13 cellular contexts compared by ENCODE assay signal in the genomic region with DNA sequence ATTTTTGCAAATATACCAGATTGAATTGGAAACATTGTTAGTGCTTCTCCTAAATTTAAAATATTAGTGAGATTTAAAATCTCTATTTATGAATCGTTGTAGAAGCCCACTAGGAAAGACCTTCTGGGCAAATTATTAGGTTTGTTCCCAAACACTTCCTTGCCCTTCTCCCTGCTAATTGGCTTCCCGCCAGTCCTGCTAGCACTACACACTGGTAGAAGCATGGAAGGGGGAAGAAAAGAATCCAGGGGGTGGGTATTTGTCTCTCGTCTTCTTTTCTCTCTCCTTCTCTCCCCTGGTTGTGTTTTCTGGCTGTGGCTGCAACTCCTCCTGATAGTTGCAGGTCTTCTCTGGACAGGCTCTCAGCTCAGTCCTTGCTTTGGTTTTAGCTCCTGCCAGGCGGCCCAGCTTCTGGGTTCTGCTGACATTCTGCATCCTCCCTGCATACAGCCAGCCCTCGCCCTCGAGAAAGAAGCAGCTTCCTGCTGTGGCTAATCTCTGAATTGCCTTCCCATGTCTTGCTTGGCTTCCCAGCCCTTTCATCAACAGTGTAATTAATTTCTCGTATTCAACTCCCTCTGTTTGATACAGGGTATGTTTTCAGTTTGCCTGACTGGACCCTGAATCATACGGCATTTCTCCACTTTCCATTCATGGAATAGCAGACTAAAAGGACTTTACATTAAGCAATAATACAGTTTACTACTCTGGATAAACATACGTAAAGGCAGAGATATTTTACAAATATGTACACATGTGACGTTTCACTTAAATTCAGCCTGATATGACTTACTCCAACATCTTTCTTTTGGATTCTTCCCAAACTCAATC. TPM values are rescaled to one million over a fixed set of nuclear protein-coding genes. Genes with fewer than 3 reads are reported as not detected.
DNase-seq lines count a peak whose midpoint lies in the region; ATAC-seq and TF ChIP-seq lines count a peak whose summit lies in the region.
"Had no signal": no experiment of that assay in that cellular context is flagged by ENCODE, and none has a peak within 500 bp of the region (broad histone marks: within the 10 kb centered on the region; RNA-seq: fewer than 3 reads in every experiment).

No MANE protein-coding gene starts in this region.

- no peak overlapping the region for H2AFZ ChIP-seq in Karpas-422 (ENCODE audit: low read length)
- H2AFZ ChIP-seq: PC-9 had no signal

- H3K27ac ChIP-seq in right cardiac atrium (ENCODE audit: low read length) (no peak overlapping the region), right atrium auricular region (no peak overlapping the region), VCaP (peak overlapping the region; percentile 37; the same call in 1 of the 2 replicates), Karpas-422 (ENCODE audit: low read length) (no peak overlapping the region)
- H3K27ac ChIP-seq: BLaER1 treated with 17β-estradiol and CSF1 and Interleukin-3, amounts not matched to agents 10 nM and 100 nM; PC-9; prostate gland had no signal

- intact Hi-C loops in right cardiac atrium (cut with DNase I): no loop called here

- no peaks in the 10 kb centered on the region for H3K9me3 ChIP-seq in right cardiac atrium (ENCODE audit: control insufficient read depth, low read length)
- no peaks in the 10 kb centered on the region for H3K9me3 ChIP-seq in right atrium auricular region
- H3K9me3 ChIP-seq in Karpas-422 (ENCODE audit: low read length): no peaks in the 10 kb centered on the region
- H3K9me3 ChIP-seq: BLaER1 treated with 17β-estradiol and CSF1 and Interleukin-3, amounts not matched to agents 10 nM and 100 nM; prostate gland had no signal

- H3K9ac ChIP-seq in Karpas-422 (ENCODE audit: low read length): no peak overlapping the region
- H3K9ac ChIP-seq: BLaER1 treated with 17β-estradiol and CSF1 and Interleukin-3, amounts not matched to agents 10 nM and 100 nM had no signal

- H3K4me3 ChIP-seq in right cardiac atrium (ENCODE audit: low read length) (no peak overlapping the region), right atrium auricular region (no peak overlapping the region), Karpas-422 (ENCODE audit: low read length) (no peak overlapping the region)
- H3K4me3 ChIP-seq: BLaER1 treated with 17β-estradiol and CSF1 and Interleukin-3, amounts not matched to agents 10 nM and 100 nM; PC-9; prostate gland had no signal

- H3K9me2 ChIP-seq in Karpas-422 (replicated peaks; ENCODE audit: insufficient read depth, low read length): no peaks in the 10 kb centered on the region

- no peaks in the 10 kb centered on the region for H3K27me3 ChIP-seq in right cardiac atrium (ENCODE audit: control insufficient read depth, insufficient read depth)
- H3K27me3 ChIP-seq in right atrium auricular region: no peaks in the 10 kb centered on the region
- no peaks in the 10 kb centered on the region for H3K27me3 ChIP-seq in Karpas-422 (ENCODE audit: low read length)

- DNase-seq in right cardiac atrium (peak; percentile 40 to 82 (median 47)), right atrium auricular region (ENCODE audit: low spot score) (no peak), iPS-NIHi11 (ENCODE audit: low spot score) (peak; percentile 58), Karpas-422 (no peak), SHP77 treated with DMSO at 0.1 percent for 48 hours (lab: John Stamatoyannopoulos, UW) (no peak), COLO668 (lab: John Stamatoyannopoulos, UW; ENCODE audit: unreplicated experiment) (no peak)
- DNase-seq: activated CD4-positive, alpha-beta T cell treated with anti-CD3 and anti-CD28 coated beads, Interleukin-2, amount 50 U/mL, for 1 hour; PC-9; stimulated activated naive CD4-positive, alpha-beta T cell had no signal

- no peaks in the 10 kb centered on the region for H4K20me1 ChIP-seq in Karpas-422 (ENCODE audit: insufficient read depth, low read depth, low read length)
- H4K20me1 ChIP-seq: BLaER1 treated with 17β-estradiol and CSF1 and Interleukin-3, amounts not matched to agents 10 nM and 100 nM had no signal

- TF ChIP-seq CTCF in right atrium auricular region (IDR thresholded peaks at IDR 0.05) (no peak), VCaP (conservative IDR thresholded peaks at IDR 0.05) (no peak)

- H3K36me3 ChIP-seq in right atrium auricular region: no peaks in the 10 kb centered on the region
- H3K36me3 ChIP-seq in Karpas-422 (ENCODE audit: insufficient read depth, low read length): no peaks in the 10 kb centered on the region
- H3K36me3 ChIP-seq: BLaER1 treated with 17β-estradiol and CSF1 and Interleukin-3, amounts not matched to agents 10 nM and 100 nM; prostate gland had no signal

- no peak overlapping the region for H3K4me2 ChIP-seq in Karpas-422 (ENCODE audit: low read depth, low read length, poor library complexity, severe bottlenecking)
- H3K4me2 ChIP-seq: BLaER1 treated with 17β-estradiol and CSF1 and Interleukin-3, amounts not matched to agents 10 nM and 100 nM; PC-9 had no signal

- peak; percentile 53 to 57 for ATAC-seq in right cardiac atrium
- no peak for ATAC-seq in HG03108 (IDR thresholded peaks at IDR 0.05; ENCODE audit: unreplicated experiment)

- H3K79me2 ChIP-seq in Karpas-422 (ENCODE audit: low read length): no peaks in the 10 kb centered on the region

- H3K4me1 ChIP-seq in right cardiac atrium (ENCODE audit: control insufficient read depth, insufficient read depth, low read length): no peaks in the 10 kb centered on the region
- peaks cover 0 to 3% of the 10 kb centered on the region in 2 donors for H3K4me1 ChIP-seq in right atrium auricular region
- H3K4me1 ChIP-seq in Karpas-422 (ENCODE audit: low read length): no peaks in the 10 kb centered on the region
- H3K4me1 ChIP-seq: BLaER1 treated with 17β-estradiol and CSF1 and Interleukin-3, amounts not matched to agents 10 nM and 100 nM; prostate gland had no signal

- WGBS in right cardiac atrium: 44% methylated on average over 10 of the region's 10 CpGs

RNA-seq across cellular contexts. Expression of a gene that starts 6.9 kb away (rescaled TPM):
- total RNA-seq in right cardiac atrium: 10 to 100 TPM; 13.0 to 18.6 (median 16.0) TPM
- polyA plus RNA-seq in right cardiac atrium: 3.0 TPM
- total RNA-seq in right atrium auricular region: 10 to 100 TPM in 1 of 2 donors, 1 to 10 TPM in 1; 7.4 to 12.2 TPM
- not detected in 2 replicates for total RNA-seq in Karpas-422 (2014; rRNA removed; shearing (Covaris generic); ENCODE audit: low replicate concordance)

Comparison
In these comparisons a context has a peak if more than half of its experiments do, and no peak if none do; other contexts are left out.
1. DNase-seq: peak in right cardiac atrium (3 of 3) and iPS-NIHi11 (single experiment); none in right atrium auricular region (single experiment), Karpas-422 (single experiment), SHP77 treated with DMSO at 0.1 percent for 48 hours (single experiment) and COLO668 (single experiment).